Comparison of ENCODE assay signal across 25 cellular contexts in the genomic region with DNA sequence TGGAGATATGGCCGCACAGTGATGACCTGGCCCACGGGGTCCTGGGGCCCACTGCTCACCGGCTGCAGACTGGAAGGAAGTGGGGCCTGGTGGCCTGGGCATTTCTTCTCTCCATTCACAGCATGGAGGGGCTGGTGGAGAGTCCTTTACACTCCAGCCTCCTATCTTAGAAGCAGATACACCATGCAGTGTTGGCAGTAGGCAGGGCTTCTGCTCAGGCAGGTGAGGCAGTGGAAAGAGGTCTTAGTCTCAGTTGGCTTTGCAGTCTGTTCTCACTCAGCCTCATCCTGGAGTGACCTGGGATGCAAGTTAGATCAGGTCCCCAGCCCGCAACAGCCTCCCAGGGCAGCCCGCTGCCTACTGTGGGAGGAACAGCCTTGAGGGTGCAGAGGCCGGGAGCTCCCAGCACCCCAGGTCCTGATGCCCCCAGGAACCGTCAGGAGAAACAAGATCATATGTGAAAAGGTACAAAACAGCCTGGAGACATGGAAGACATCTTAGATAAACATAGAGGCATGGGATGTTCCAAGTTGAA. TPM values are rescaled to one million over a fixed set of nuclear protein-coding genes. Genes with fewer than 3 reads are reported as not detected.
"Had no signal": no experiment of that assay in that cellular context is flagged by ENCODE, and none has a peak within 500 bp of the region (broad histone marks: within the 10 kb centered on the region; RNA-seq: fewer than 3 reads in every experiment).

No MANE protein-coding gene starts in this region.

- H3K27ac Mint-ChIP-seq: activated CD8-positive, alpha-beta T cell treated with anti-CD3 and anti-CD28 coated beads for 36 hours; activated naive CD4-positive, alpha-beta T cell treated with anti-CD3 and anti-CD28 coated beads for 36 hours; activated naive CD8-positive, alpha-beta T cell; activated T-helper 1 cell treated with anti-CD3 and anti-CD28 coated beads, Interleukin-12 subunit alpha, Interleukin-12 subunit beta, Interleukin-2, Interleukin-4 antibody, amounts not matched to agents 30 ng/mL and 10 ng/mL and 1 ng/mL, durations not matched to agents 14 hours and 24 hours and 36 hours had no signal

- H3K4me3 Mint-ChIP-seq: activated CD8-positive, alpha-beta T cell treated with anti-CD3 and anti-CD28 coated beads for 36 hours; activated naive CD4-positive, alpha-beta T cell treated with anti-CD3 and anti-CD28 coated beads for 36 hours; activated naive CD8-positive, alpha-beta T cell; activated T-helper 1 cell treated with anti-CD3 and anti-CD28 coated beads, Interleukin-12 subunit alpha, Interleukin-12 subunit beta, Interleukin-2, Interleukin-4 antibody, amounts not matched to agents 30 ng/mL and 10 ng/mL and 1 ng/mL, durations not matched to agents 14 hours and 24 hours and 36 hours had no signal

- H3K9me3 ChIP-seq: Peyer's patch had no signal

- DNase-seq: activated CD4-positive, alpha-beta T cell treated with anti-CD3 and anti-CD28 coated beads for 4 hours; activated CD8-positive, alpha-beta memory T cell treated with anti-CD3 and anti-CD28 coated beads, Interleukin-2, amount 50 U/mL, for 4 hours; activated CD8-positive, alpha-beta T cell treated with anti-CD3 and anti-CD28 coated beads for 36 hours; activated gamma-delta T cell; activated naive CD4-positive, alpha-beta T cell treated with anti-CD3 and anti-CD28 coated beads for 36 hours; MG63; MV-4-11; NCI-H1092 treated with DMSO at 0.1 percent for 48 hours; NCI-H1417 treated with DMSO at 0.1 percent for 48 hours; NCI-H1694; NCI-H2029; NCI-H2107; NCI-H345; NCI-H510A; NCI-H69; Peyer's patch; SHP77; T-helper 1 cell had no signal

- H3K36me3 ChIP-seq: MG63, Peyer's patch had no signal

- ATAC-seq: activated CD8-positive, alpha-beta T cell treated with anti-CD3 and anti-CD28 coated beads for 36 hours had no signal

- H3K9me3 Mint-ChIP-seq: activated T-helper 1 cell treated with anti-CD3 and anti-CD28 coated beads, Interleukin-12 subunit alpha, Interleukin-12 subunit beta, Interleukin-2, Interleukin-4 antibody, amounts not matched to agents 30 ng/mL and 10 ng/mL and 1 ng/mL, durations not matched to agents 14 hours and 24 hours and 36 hours had no signal

- H3K4me3 ChIP-seq: MG63, Peyer's patch had no signal

- H3K27ac ChIP-seq: Peyer's patch, RWPE1, VCaP had no signal

- H3K27me3 ChIP-seq: MG63, Peyer's patch had no signal

- H3K36me3 Mint-ChIP-seq: activated naive CD8-positive, alpha-beta T cell had no signal

- H3K4me1 ChIP-seq: Peyer's patch had no signal

RNA-seq across cellular contexts. Expression of a gene that starts 45.8 kb away (rescaled TPM):
- total RNA-seq: activated CD8-positive, alpha-beta T cell treated with anti-CD3 and anti-CD28 coated beads for 36 hours; activated naive CD4-positive, alpha-beta T cell treated with anti-CD3 and anti-CD28 coated beads for 36 hours; activated T-helper 1 cell treated with anti-CD3 and anti-CD28 coated beads, Interleukin-12 subunit alpha, Interleukin-12 subunit beta, Interleukin-2, Interleukin-4 antibody, amounts not matched to agents 30 ng/mL and 10 ng/mL and 1 ng/mL, durations not matched to agents 14 hours and 24 hours and 36 hours; cardiac septum; Peyer's patch; SK-MEL-5; T-helper 2 cell treated with Interferon-gamma antibody and Interleukin-4, amounts not matched to agents 100 ng/mL and 5 ng/mL, for 36 hours had no signal
